Comparison of ENCODE assay signal across 9 cellular contexts in genomic region chr3:111761309-111761795, GRCh38.
DNase-seq lines count a peak whose midpoint lies in the region; ATAC-seq, FAIRE-seq and TF ChIP-seq lines count a peak whose summit lies in the region.
"Had no signal": no experiment of that assay in that cellular context is flagged by ENCODE, and none has a peak within 500 bp of the region (broad histone marks: within the 10 kb centered on the region; RNA-seq: fewer than 3 reads in every experiment).

No MANE protein-coding gene starts in this region.

- 72 to 74% methylated on average over 4 of the region's 4 CpGs for WGBS in thyroid gland, 2 donors

- H3K27me3 ChIP-seq in SJSA1 (replicated peaks) (no peaks in the 10 kb centered on the region), right atrium auricular region (no peaks in the 10 kb centered on the region), thyroid gland (no peaks in the 10 kb centered on the region)

- no peaks in the 10 kb centered on the region for H3K36me3 Mint-ChIP-seq in activated CD4-positive, alpha-beta memory T cell treated with anti-CD3 and anti-CD28 coated beads for 36 hours
- no peaks in the 10 kb centered on the region for H3K36me3 Mint-ChIP-seq in activated CD4-positive, alpha-beta memory T cell treated with anti-CD3 and anti-CD28 coated beads, Interleukin-2, amount 10 ng/mL, durations not matched to agents 7 days and 5 days (ENCODE audit: low read depth)
- H3K36me3 Mint-ChIP-seq in activated CD8-positive, alpha-beta memory T cell treated with anti-CD3 and anti-CD28 coated beads, Interleukin-2, amount 10 ng/mL, durations not matched to agents 7 days and 5 days = peaks cover 2% of the 10 kb centered on the region
- H3K36me3 Mint-ChIP-seq: naive B cell had no signal

- CTCF ChIA-PET in activated CD4-positive, alpha-beta memory T cell treated with anti-CD3 and anti-CD28 coated beads for 36 hours (lab: Charles Lee) = interaction anchor here (0.9 to 2.2 kb wide), 4 partner anchors 44 to 252 kb away, joined by 3 to 9 read pairs (median 6); no protein-coding TSS in a partner anchor
- CTCF ChIA-PET in activated CD4-positive, alpha-beta memory T cell treated with anti-CD3 and anti-CD28 coated beads, Interleukin-2, amount 10 ng/mL, durations not matched to agents 7 days and 5 days (lab: Charles Lee) = interaction anchor here (0.8 to 1.2 kb wide), 2 partner anchors 206 to 282 kb away, joined by 3 to 12 read pairs; no protein-coding TSS in a partner anchor
- CTCF ChIA-PET in activated CD8-positive, alpha-beta memory T cell treated with anti-CD3 and anti-CD28 coated beads, Interleukin-2, amount 10 ng/mL, durations not matched to agents 7 days and 5 days (lab: Charles Lee) = interaction anchor here (1.2 kb wide), 1 partner anchor 205 kb away, joined by 3 read pairs; no protein-coding TSS in a partner anchor

- FAIRE-seq in D721Med (lab: Jason Lieb, UNC) = no peak

- DNase-seq in activated CD4-positive, alpha-beta memory T cell treated with anti-CD3 and anti-CD28 coated beads for 36 hours = peak; percentile 29
- no peak for DNase-seq in activated CD4-positive, alpha-beta memory T cell treated with anti-CD3 and anti-CD28 coated beads, Interleukin-2, amount 10 ng/mL, durations not matched to agents 7 days and 5 days
- DNase-seq in SJSA1 (ENCODE audit: low read depth in 1 of 2, low spot score in 2 of 2) (peak in 1 of 2 experiments; percentile 50), right atrium auricular region (ENCODE audit: low spot score) (no peak), thyroid gland (no peak), D721Med (ENCODE audit: insufficient read length, low spot score) (no peak), NCI-H748 (lab: John Stamatoyannopoulos, UW; ENCODE audit: unreplicated experiment) (no peak)
- DNase-seq in activated CD8-positive, alpha-beta memory T cell treated with anti-CD3 and anti-CD28 coated beads, Interleukin-2, amount 10 ng/mL, durations not matched to agents 7 days and 5 days = no peak
- DNase-seq: naive B cell had no signal

- no peak overlapping the region for H3K4me3 Mint-ChIP-seq in activated CD4-positive, alpha-beta memory T cell treated with anti-CD3 and anti-CD28 coated beads for 36 hours
- H3K4me3 Mint-ChIP-seq in activated CD4-positive, alpha-beta memory T cell treated with anti-CD3 and anti-CD28 coated beads, Interleukin-2, amount 10 ng/mL, durations not matched to agents 7 days and 5 days = no peak overlapping the region
- H3K4me3 Mint-ChIP-seq in activated CD8-positive, alpha-beta memory T cell treated with anti-CD3 and anti-CD28 coated beads, Interleukin-2, amount 10 ng/mL, durations not matched to agents 7 days and 5 days = no peak overlapping the region
- H3K4me3 Mint-ChIP-seq: naive B cell had no signal

- H3K9me3 Mint-ChIP-seq in activated CD4-positive, alpha-beta memory T cell treated with anti-CD3 and anti-CD28 coated beads for 36 hours = no peaks in the 10 kb centered on the region
- no peaks in the 10 kb centered on the region for H3K9me3 Mint-ChIP-seq in activated CD4-positive, alpha-beta memory T cell treated with anti-CD3 and anti-CD28 coated beads, Interleukin-2, amount 10 ng/mL, durations not matched to agents 7 days and 5 days
- no peaks in the 10 kb centered on the region for H3K9me3 Mint-ChIP-seq in activated CD8-positive, alpha-beta memory T cell treated with anti-CD3 and anti-CD28 coated beads, Interleukin-2, amount 10 ng/mL, durations not matched to agents 7 days and 5 days (ENCODE audit: low read depth)

- H3K27ac ChIP-seq in SJSA1 (peak overlapping the region; percentile 51), right atrium auricular region (peak overlapping the region; percentile 44 to 62), thyroid gland (peak overlapping the region in 2 of 3 donors; percentile 46 to 48)

- TF ChIP-seq POLR2A in thyroid gland (IDR thresholded peaks at IDR 0.05) = no peak

- H3K4me3 ChIP-seq in SJSA1 = no peak overlapping the region
- no peak overlapping the region for H3K4me3 ChIP-seq in right atrium auricular region
- no peak overlapping the region for H3K4me3 ChIP-seq in thyroid gland (replicated peaks in 1 of 3)

- H3K27me3 Mint-ChIP-seq in activated CD4-positive, alpha-beta memory T cell treated with anti-CD3 and anti-CD28 coated beads for 36 hours = no peaks in the 10 kb centered on the region
- no peaks in the 10 kb centered on the region for H3K27me3 Mint-ChIP-seq in activated CD4-positive, alpha-beta memory T cell treated with anti-CD3 and anti-CD28 coated beads, Interleukin-2, amount 10 ng/mL, durations not matched to agents 7 days and 5 days
- no peaks in the 10 kb centered on the region for H3K27me3 Mint-ChIP-seq in activated CD8-positive, alpha-beta memory T cell treated with anti-CD3 and anti-CD28 coated beads, Interleukin-2, amount 10 ng/mL, durations not matched to agents 7 days and 5 days

- intact Hi-C loops in activated CD4-positive, alpha-beta memory T cell treated with anti-CD3 and anti-CD28 coated beads for 36 hours (cut with micrococcal nuclease) = loop anchor here (1.0 to 5.0 kb wide), 4 partner anchors 85 to 241 kb away; no protein-coding TSS in a partner anchor
- intact Hi-C loops in thyroid gland (cut with DNase I) = no loop called here

- peaks cover 15% of the 10 kb centered on the region for H3K4me1 Mint-ChIP-seq in activated CD4-positive, alpha-beta memory T cell treated with anti-CD3 and anti-CD28 coated beads for 36 hours (ENCODE audit: low read depth)
- peaks cover 8% of the 10 kb centered on the region for H3K4me1 Mint-ChIP-seq in activated CD4-positive, alpha-beta memory T cell treated with anti-CD3 and anti-CD28 coated beads, Interleukin-2, amount 10 ng/mL, durations not matched to agents 7 days and 5 days
- peaks cover 8% of the 10 kb centered on the region for H3K4me1 Mint-ChIP-seq in activated CD8-positive, alpha-beta memory T cell treated with anti-CD3 and anti-CD28 coated beads, Interleukin-2, amount 10 ng/mL, durations not matched to agents 7 days and 5 days
- H3K4me1 Mint-ChIP-seq: naive B cell had no signal

- H3K9me3 ChIP-seq in SJSA1 (replicated peaks) (no peaks in the 10 kb centered on the region), right atrium auricular region (no peaks in the 10 kb centered on the region), thyroid gland (no peaks in the 10 kb centered on the region)

- H3K4me1 ChIP-seq in SJSA1 (replicated peaks) (peaks cover 62% of the 10 kb centered on the region), right atrium auricular region (peaks cover 0 to 20% of the 10 kb centered on the region in 2 donors), thyroid gland (peaks cover 0 to 7% of the 10 kb centered on the region in 2 donors)

- H3K36me3 ChIP-seq in SJSA1 (no peaks in the 10 kb centered on the region), right atrium auricular region (no peaks in the 10 kb centered on the region), thyroid gland (no peaks in the 10 kb centered on the region)

- ATAC-seq in activated CD8-positive, alpha-beta memory T cell treated with anti-CD3 and anti-CD28 coated beads, Interleukin-2, amount 10 ng/mL, durations not matched to agents 7 days and 5 days = no peak

- H3K27ac Mint-ChIP-seq in activated CD4-positive, alpha-beta memory T cell treated with anti-CD3 and anti-CD28 coated beads for 36 hours = peak overlapping the region; percentile 51
- H3K27ac Mint-ChIP-seq in activated CD4-positive, alpha-beta memory T cell treated with anti-CD3 and anti-CD28 coated beads, Interleukin-2, amount 10 ng/mL, durations not matched to agents 7 days and 5 days = no peak overlapping the region
- H3K27ac Mint-ChIP-seq in activated CD8-positive, alpha-beta memory T cell treated with anti-CD3 and anti-CD28 coated beads, Interleukin-2, amount 10 ng/mL, durations not matched to agents 7 days and 5 days = no peak overlapping the region
- H3K27ac Mint-ChIP-seq: naive B cell had no signal

- no peak for TF ChIP-seq CTCF in right atrium auricular region (IDR thresholded peaks at IDR 0.05)
- TF ChIP-seq CTCF in thyroid gland (IDR thresholded peaks at IDR 0.05) = no peak
- TF ChIP-seq CTCF in D721Med (IDR thresholded peaks at IDR 0.05; ENCODE audit: insufficient read depth, missing control alignments) = no peak

- POLR2A ChIA-PET in activated CD4-positive, alpha-beta memory T cell treated with anti-CD3 and anti-CD28 coated beads for 36 hours (lab: Charles Lee) = interaction anchor here (1.1 kb wide), 1 partner anchor 99 kb away, joined by 4 read pairs; no protein-coding TSS in a partner anchor
- POLR2A ChIA-PET in activated CD4-positive, alpha-beta memory T cell treated with anti-CD3 and anti-CD28 coated beads, Interleukin-2, amount 10 ng/mL, durations not matched to agents 7 days and 5 days (lab: Charles Lee) = no interaction called here
